In the genomic region with DNA sequence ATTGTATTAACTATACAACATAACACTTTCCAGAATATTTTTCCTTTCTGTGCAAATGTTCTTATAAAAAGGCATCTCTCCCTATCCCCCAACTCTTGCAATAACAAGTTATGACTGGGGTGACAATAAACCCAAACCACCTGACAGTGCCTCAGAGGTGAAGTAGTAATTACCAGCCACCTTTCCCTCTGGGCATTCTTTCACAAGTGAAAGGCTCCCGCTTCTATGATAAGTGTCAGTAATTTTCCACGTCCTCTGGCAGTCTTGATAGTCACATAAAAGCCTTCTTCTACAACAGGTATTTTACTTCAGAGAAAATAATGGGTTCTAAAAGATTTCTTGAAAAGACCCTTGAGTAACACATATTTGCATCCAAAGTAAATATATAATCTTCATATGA, we compare ENCODE assay signal across 17 cellular contexts.
"Had no signal": no experiment of that assay in that cellular context is flagged by ENCODE, and none has a peak within 500 bp of the region (broad histone marks: within the 10 kb centered on the region; RNA-seq: fewer than 3 reads in every experiment).

No MANE protein-coding gene starts in this region.

- H3K36me3 Mint-ChIP-seq: natural killer cell treated with Interleukin-12 subunit alpha and Interleukin-12 subunit beta and Interleukin-15 and Interleukin-18, amount 100 ng/mL, for 72 hours; type B pancreatic cell had no signal

- H3K9me3 Mint-ChIP-seq: activated naive CD4-positive, alpha-beta T cell treated with anti-CD3 and anti-CD28 coated beads for 36 hours; activated T-helper 17 cell treated with anti-CD3 and anti-CD28 coated beads, Interleukin-2, amount 50 U/mL, for 72 hours; central memory CD8-positive, alpha-beta T cell; dendritic cell treated with granulocyte-macrophage colony-stimulating factor and Interleukin-4, amounts not matched to agents 40 ng/mL and 50 ng/mL, for 4 days; immature natural killer cell; natural killer cell treated with Interleukin-12 subunit alpha and Interleukin-12 subunit beta and Interleukin-15 and Interleukin-18, amount 100 ng/mL, for 72 hours; type B pancreatic cell had no signal

- H3K27ac ChIP-seq: prostate gland had no signal

- DNase-seq: activated CD4-positive, alpha-beta T cell treated with anti-CD3 and anti-CD28 coated beads for 48 hours; activated CD8-positive, alpha-beta memory T cell treated with anti-CD3 and anti-CD28 coated beads for 24 hours; activated naive CD4-positive, alpha-beta T cell treated with anti-CD3 and anti-CD28 coated beads for 36 hours; immature natural killer cell; left colon; stimulated activated CD4-positive, alpha-beta T cell treated with anti-CD3 and anti-CD28 coated beads, Interleukin-2, amount 100 ng/mL, for 24 hours; stimulated activated naive CD4-positive, alpha-beta T cell; T-helper 17 cell had no signal

- H3K27me3 Mint-ChIP-seq: activated T-helper 17 cell treated with anti-CD3 and anti-CD28 coated beads, Interleukin-2, amount 50 U/mL, for 72 hours; central memory CD8-positive, alpha-beta T cell; dendritic cell treated with granulocyte-macrophage colony-stimulating factor and Interleukin-4, amounts not matched to agents 40 ng/mL and 50 ng/mL, for 4 days; natural killer cell treated with Interleukin-12 subunit alpha and Interleukin-12 subunit beta and Interleukin-15 and Interleukin-18, amount 100 ng/mL, for 72 hours; T-helper 17 cell; type B pancreatic cell had no signal

- ATAC-seq: activated T-helper 17 cell treated with anti-CD3 and anti-CD28 coated beads, Interleukin-2, amount 50 U/mL, for 72 hours; esophagus mucosa; left colon; natural killer cell treated with Interleukin-12 subunit alpha and Interleukin-12 subunit beta and Interleukin-15 and Interleukin-18, amount 100 ng/mL, for 72 hours; sciatic nerve; T-helper 17 cell; WTC11 had no signal

- H3K27ac Mint-ChIP-seq: activated naive CD4-positive, alpha-beta T cell treated with anti-CD3 and anti-CD28 coated beads for 36 hours; activated T-helper 17 cell treated with anti-CD3 and anti-CD28 coated beads, Interleukin-2, amount 50 U/mL, for 72 hours; dendritic cell treated with granulocyte-macrophage colony-stimulating factor and Interleukin-4, amounts not matched to agents 40 ng/mL and 50 ng/mL, for 4 days; immature natural killer cell; natural killer cell treated with Interleukin-12 subunit alpha and Interleukin-12 subunit beta and Interleukin-15 and Interleukin-18, amount 100 ng/mL, for 72 hours; T-helper 17 cell; WTC11 had no signal

- H3K4me1 Mint-ChIP-seq: central memory CD8-positive, alpha-beta T cell; immature natural killer cell had no signal

- H3K4me3 Mint-ChIP-seq: activated naive CD4-positive, alpha-beta T cell treated with anti-CD3 and anti-CD28 coated beads for 36 hours; activated T-helper 17 cell treated with anti-CD3 and anti-CD28 coated beads, Interleukin-2, amount 50 U/mL, for 72 hours; central memory CD8-positive, alpha-beta T cell; dendritic cell treated with granulocyte-macrophage colony-stimulating factor and Interleukin-4, amounts not matched to agents 40 ng/mL and 50 ng/mL, for 4 days; immature natural killer cell; natural killer cell treated with Interleukin-12 subunit alpha and Interleukin-12 subunit beta and Interleukin-15 and Interleukin-18, amount 100 ng/mL, for 72 hours; T-helper 17 cell; type B pancreatic cell; WTC11 had no signal
